1 cellular context compared by ENCODE assay signal in genomic region chr18:11040823-11041712, GRCh38.
TF ChIP-seq lines count a peak whose summit lies in the region.

No MANE protein-coding gene starts in this region.

TF ChIP-seq in HCT116, 20 proteins besides CTCF, POLR2A, EP300 and RAD21:
- TF ChIP-seq, protein P1, sequence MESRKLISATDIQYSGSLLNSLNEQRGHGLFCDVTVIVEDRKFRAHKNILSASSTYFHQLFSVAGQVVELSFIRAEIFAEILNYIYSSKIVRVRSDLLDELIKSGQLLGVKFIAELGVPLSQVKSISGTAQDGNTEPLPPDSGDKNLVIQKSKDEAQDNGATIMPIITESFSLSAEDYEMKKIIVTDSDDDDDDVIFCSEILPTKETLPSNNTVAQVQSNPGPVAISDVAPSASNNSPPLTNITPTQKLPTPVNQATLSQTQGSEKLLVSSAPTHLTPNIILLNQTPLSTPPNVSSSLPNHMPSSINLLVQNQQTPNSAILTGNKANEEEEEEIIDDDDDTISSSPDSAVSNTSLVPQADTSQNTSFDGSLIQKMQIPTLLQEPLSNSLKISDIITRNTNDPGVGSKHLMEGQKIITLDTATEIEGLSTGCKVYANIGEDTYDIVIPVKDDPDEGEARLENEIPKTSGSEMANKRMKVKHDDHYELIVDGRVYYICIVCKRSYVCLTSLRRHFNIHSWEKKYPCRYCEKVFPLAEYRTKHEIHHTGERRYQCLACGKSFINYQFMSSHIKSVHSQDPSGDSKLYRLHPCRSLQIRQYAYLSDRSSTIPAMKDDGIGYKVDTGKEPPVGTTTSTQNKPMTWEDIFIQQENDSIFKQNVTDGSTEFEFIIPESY (IDR thresholded peaks at IDR 0.05; ENCODE audit: extremely low read depth, insufficient replicate concordance, low read length) = no peak
- TF ChIP-seq SIN3A (IDR thresholded peaks at IDR 0.05; ENCODE audit: low read depth) (no peak), EZH2phosphoT487 (IDR thresholded peaks at IDR 0.05; ENCODE audit: borderline replicate concordance) (no peak), ELF1 (IDR thresholded peaks at IDR 0.05; ENCODE audit: borderline replicate concordance, low read depth) (no peak), MAX (IDR thresholded peaks at IDR 0.05) (no peak)
